In the genomic region with DNA sequence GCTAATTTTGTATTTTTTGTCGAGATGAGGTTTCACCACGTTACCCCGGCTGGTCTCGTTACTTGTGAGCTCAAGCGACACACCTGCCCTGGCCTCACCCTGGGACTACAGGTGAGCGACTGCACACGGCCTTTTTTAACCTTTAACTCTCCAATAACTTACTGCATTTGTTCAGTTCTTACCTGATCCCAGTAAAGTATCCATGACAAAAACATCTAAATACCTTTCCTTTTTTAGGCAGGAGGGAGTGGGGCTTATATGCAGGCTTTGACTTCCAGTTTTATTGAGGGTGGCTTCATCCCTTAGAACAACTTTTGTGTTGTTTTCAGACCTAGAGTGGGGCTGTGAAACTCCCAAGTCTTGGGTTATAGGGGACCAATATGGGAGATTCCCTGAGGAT, we compare ENCODE assay signal across 24 cellular contexts.
"Had no signal": no experiment of that assay in that cellular context is flagged by ENCODE, and none has a peak within 500 bp of the region (broad histone marks: within the 10 kb centered on the region; RNA-seq: fewer than 3 reads in every experiment).

No MANE protein-coding gene starts in this region.

- DNase-seq: activated CD4-positive, alpha-beta T cell treated with anti-CD3 and anti-CD28 coated beads for 4 hours; activated CD4-positive, alpha-beta T cell treated with anti-CD3 and anti-CD28 coated beads, Interleukin-2, amount 50 U/mL, for 4 hours; activated naive CD4-positive, alpha-beta T cell treated with Interleukin-2 at 50 U/mL for 16 hours; activated T-cell treated with anti-CD3 and anti-CD28 coated beads for 4 hours; activated T-cell treated with anti-CD3 and anti-CD28 coated beads, Interleukin-2, amount 50 U/mL, for 72 hours; anterior cingulate cortex; effector memory CD8-positive, alpha-beta T cell; head of caudate nucleus; hippocampal formation; islet precursor cell; left ventricle myocardium superior; mammary epithelial cell; naive B cell; nucleus accumbens; pancreas; psoas muscle; stimulated activated CD4-positive, alpha-beta T cell treated with anti-CD3 and anti-CD28 coated beads, Interleukin-15, amount 100 ng/mL, for 24 hours; stimulated activated CD4-positive, alpha-beta T cell treated with anti-CD3 and anti-CD28 coated beads, Interleukin-2, amount 100 ng/mL, for 24 hours; stimulated activated naive B cell treated with anti-CD40 and anti-IgM and Interleukin-4, amounts not matched to agents 10 μg/mL and 1 μg/mL and 100 μg/mL, for 72 hours; stomach; T-helper 1 cell; upper lobe of left lung had no signal

- H3K4me1 ChIP-seq: upper lobe of left lung had no signal

- H3K9me3 ChIP-seq: pancreas, psoas muscle, stomach, thyroid gland, upper lobe of left lung, vagina had no signal

- H3K27me3 ChIP-seq: pancreas, stomach, thyroid gland, upper lobe of left lung, vagina had no signal

- ATAC-seq: activated T-cell treated with anti-CD3 and anti-CD28 coated beads, Interleukin-2, amount 50 U/mL, for 72 hours; effector memory CD8-positive, alpha-beta T cell; left ventricle myocardium superior; pancreas; psoas muscle; stimulated activated naive B cell treated with anti-CD40 and anti-IgM and Interleukin-4, amounts not matched to agents 10 μg/mL and 1 μg/mL and 100 μg/mL, for 72 hours had no signal

- H3K27ac ChIP-seq: pancreas, psoas muscle, stomach, thyroid gland, upper lobe of left lung, vagina had no signal

- H3K4me3 ChIP-seq: pancreas, psoas muscle, stomach, thyroid gland, upper lobe of left lung, vagina had no signal

- H3K36me3 ChIP-seq: pancreas, stomach, thyroid gland, upper lobe of left lung, vagina had no signal
